8 cellular contexts compared by ENCODE assay signal in genomic region chrX:16786139-16786790, GRCh38. TPM values are rescaled to one million over a fixed set of nuclear protein-coding genes. Genes with fewer than 3 reads are reported as not detected.
DNase-seq lines count a peak whose midpoint lies in the region; ATAC-seq and TF ChIP-seq lines count a peak whose summit lies in the region.

TSS of gene TXLNG (plus strand) at chrX:16786466. CDS start at chrX:16786488, 22 bp downstream.

- H3K27ac ChIP-seq in SK-N-SH (ENCODE audit: low read depth in 2 of 2, low read length in 1 of 2) (peak within 1 kb of the TSS; percentile 69 to 81; a peak in 3 of 4 replicates), gastroesophageal sphincter (peak within 1 kb of the TSS; percentile 92 to 96 (median 95)), neutrophil (peak within 1 kb of the TSS; percentile 79), substantia nigra (ENCODE audit: low read depth, low read length, poor library complexity, severe bottlenecking) (peak within 1 kb of the TSS; percentile 72)

- H3K9ac ChIP-seq in SK-N-SH = peak within 1 kb of the TSS; percentile 74

- POLR2A ChIA-PET in SK-N-SH (lab: Yijun Ruan, JAX) = interaction anchor here (1.4 kb wide), 1 partner anchor 67 kb away, joined by 4 read pairs; the partner anchor contains the start of gene SYAP1

- TF ChIP-seq POLR2A in gastroesophageal sphincter (IDR thresholded peaks at IDR 0.05) = peak; percentile 87 to 91

- TF ChIP-seq EP300 in SK-N-SH (IDR thresholded peaks at IDR 0.05; ENCODE audit: borderline replicate concordance in 1 of 2, low read depth in 1 of 2, low read length in 1 of 2) (no peak), gastroesophageal sphincter (IDR thresholded peaks at IDR 0.05) (no peak)

- no peaks in the 10 kb centered on the region for H3K9me2 ChIP-seq in SK-N-SH

- peaks cover 47% of the 10 kb centered on the region for H3K79me2 ChIP-seq in SK-N-SH (ENCODE audit: insufficient read depth)

- TF ChIP-seq CTCF in SK-N-SH (IDR thresholded peaks at IDR 0.05) (no peak), gastroesophageal sphincter (IDR thresholded peaks at IDR 0.05) (no peak), neutrophil (IDR thresholded peaks at IDR 0.05) (no peak)

- peaks cover 7 to 10% of the 10 kb centered on the region in 2 experiments for H3K36me3 ChIP-seq in SK-N-SH (replicated peaks in 1 of 2; ENCODE audit: control insufficient read depth in 1 of 2, insufficient read depth in 2 of 2, low read length in 1 of 2)
- no peaks in the 10 kb centered on the region for H3K36me3 ChIP-seq in gastroesophageal sphincter
- H3K36me3 ChIP-seq in neutrophil = no peaks in the 10 kb centered on the region

- under 1% methylated on average over 41 of the region's 59 CpGs for WGBS in SK-N-SH (ENCODE audit: low lambda C conversion rate)
- no CpG with 5 or more reads among the region's 59 CpGs for WGBS in gastroesophageal sphincter (ENCODE audit: low coverage in 1 of 2), 2 donors

- no peak for TF ChIP-seq RAD21 in SK-N-SH (IDR thresholded peaks at IDR 0.05; ENCODE audit: low read length)

- H3K27me3 ChIP-seq in SK-N-SH (ENCODE audit: insufficient read depth) = no peaks in the 10 kb centered on the region
- no peaks in the 10 kb centered on the region for H3K27me3 ChIP-seq in gastroesophageal sphincter
- no peaks in the 10 kb centered on the region for H3K27me3 ChIP-seq in neutrophil

- CTCF ChIA-PET in SK-N-SH (lab: Yijun Ruan, JAX) = interaction anchor here (1.4 kb wide), 1 partner anchor 106 kb away, joined by 5 read pairs; no protein-coding TSS in a partner anchor

- DNase-seq in GM04504 (ENCODE audit: low read depth) = peak; percentile 99
- DNase-seq in NCI-H1048 (lab: John Stamatoyannopoulos, UW) = peak; percentile 99
- peak; percentile 98 for DNase-seq in SK-N-SH
- peak; percentile 92 for DNase-seq in activated naive CD4-positive, alpha-beta T cell treated with anti-CD3 and anti-CD28 coated beads, Interleukin-2, amount 50 U/mL, for 16 hours
- DNase-seq in substantia nigra (lab: John Stamatoyannopoulos, UW) = peak; percentile 53 to 100 (median 96)

- H3F3A ChIP-seq in SK-N-SH (replicated peaks; ENCODE audit: insufficient read depth) = no peaks in the 10 kb centered on the region

- H3K4me1 ChIP-seq in SK-N-SH (ENCODE audit: control insufficient read depth in 1 of 2, insufficient read depth in 2 of 2, low read depth in 1 of 2, low read length in 1 of 2) (peaks cover 3 to 6% of the 10 kb centered on the region in 2 experiments; a peak in 2 of 4 replicates), gastroesophageal sphincter (peaks cover 0 to 19% (median 3%) of the 10 kb centered on the region in 3 donors), neutrophil (ENCODE audit: control insufficient read depth in 1 of 2, insufficient read depth in 1 of 2, low read depth in 1 of 2, low read length in 1 of 2) (peaks cover 5 to 28% of the 10 kb centered on the region in 2 experiments)

- H3K9me3 ChIP-seq in SK-N-SH (no peaks in the 10 kb centered on the region), gastroesophageal sphincter (no peaks in the 10 kb centered on the region), neutrophil (no peaks in the 10 kb centered on the region)

- ATAC-seq in HG02571 (IDR thresholded peaks at IDR 0.05; ENCODE audit: unreplicated experiment) (peak; percentile 99), gastroesophageal sphincter (peak; percentile 100)

- H3K4me3 ChIP-seq in SK-N-SH (ENCODE audit: low read depth in 2 of 2, low read length in 1 of 2) (peak within 1 kb of the TSS; percentile 78 to 80), gastroesophageal sphincter (peak within 1 kb of the TSS; percentile 77 to 90), neutrophil (ENCODE audit: low read depth in 1 of 2, low read length in 1 of 2) (peak within 1 kb of the TSS; percentile 69 to 83)

- peak within 1 kb of the TSS; percentile 87 for H3K4me2 ChIP-seq in SK-N-SH

- H2AFZ ChIP-seq in SK-N-SH (ENCODE audit: low read depth) = peak within 1 kb of the TSS; percentile 97

- no peaks in the 10 kb centered on the region for H4K20me1 ChIP-seq in SK-N-SH (ENCODE audit: insufficient read depth)

TF ChIP-seq in SK-N-SH, 30 proteins besides CTCF, POLR2A, EP300 and RAD21 (continues in another document):
- TF ChIP-seq TEAD4 (IDR thresholded peaks at IDR 0.05; ENCODE audit: borderline replicate concordance, insufficient read depth) = no peak
- peak; percentile 78 for TF ChIP-seq CHD2 (IDR thresholded peaks at IDR 0.05; ENCODE audit: low read length, partially characterized antibody)
- TF ChIP-seq RXRA (IDR thresholded peaks at IDR 0.05; ENCODE audit: borderline replicate concordance, low read depth) = no peak
- peak; percentile 87; the same call in 1 of the 2 replicates for TF ChIP-seq ZBTB33 (IDR thresholded peaks at IDR 0.05; ENCODE audit: borderline replicate concordance, low read depth)
- peak; percentile 57; the same call in 1 of the 2 replicates for TF ChIP-seq NRF1 (IDR thresholded peaks at IDR 0.05; ENCODE audit: low read depth, low read length)
- peak; percentile 68 for TF ChIP-seq MAX (IDR thresholded peaks at IDR 0.05; ENCODE audit: low read depth)
- no peak for TF ChIP-seq FOXM1 (IDR thresholded peaks at IDR 0.05; ENCODE audit: low read depth)
- TF ChIP-seq YY1 (IDR thresholded peaks at IDR 0.05; ENCODE audit: low read depth) = peak; percentile 67
- no peak for TF ChIP-seq FOSL2 (IDR thresholded peaks at IDR 0.05; ENCODE audit: borderline replicate concordance, low read depth)
- peak; percentile 48; the same call in 1 of the 2 replicates for TF ChIP-seq REST (IDR thresholded peaks at IDR 0.05; ENCODE audit: low read depth, low read length)
- TF ChIP-seq MXI1 (IDR thresholded peaks at IDR 0.05; ENCODE audit: low read depth, low read length) = peak; percentile 65
- TF ChIP-seq ELF1 (IDR thresholded peaks at IDR 0.05) = peak; percentile 38; the same call in 1 of the 2 replicates
- no peak for TF ChIP-seq EZH2phosphoT487 (IDR thresholded peaks at IDR 0.05; ENCODE audit: borderline replicate concordance, low read depth)
- TF ChIP-seq TAF1 (IDR thresholded peaks at IDR 0.05; ENCODE audit: borderline replicate concordance, low read depth, low read length) = peak; percentile 85
- TF ChIP-seq USF2 (IDR thresholded peaks at IDR 0.05; ENCODE audit: borderline replicate concordance, low read depth, low read length) = no peak; the same call in 1 of the 2 replicates
- no peak for TF ChIP-seq NFIC (IDR thresholded peaks at IDR 0.05; ENCODE audit: borderline replicate concordance)
- peak; percentile 66 for TF ChIP-seq GABPA (IDR thresholded peaks at IDR 0.05; ENCODE audit: low read depth)
- TF ChIP-seq POLR2AphosphoS5 (IDR thresholded peaks at IDR 0.05; ENCODE audit: low read depth, low read length) = peak; percentile 88

RNA-seq across cellular contexts. Expression of gene TXLNG, which starts in this region (rescaled TPM):
- polyA plus RNA-seq in SK-N-SH (2012; rRNA removed) = 12.1 and 16.6 TPM in 2 replicates
- polyA plus RNA-seq in SK-N-SH (2012; cell fraction: cytosol; rRNA removed) = 15.5 and 17.7 TPM in 2 replicates
- polyA plus RNA-seq in SK-N-SH (2012; cell fraction: nucleus; rRNA removed) = 14.6 and 28.0 TPM in 2 replicates
- 10 to 100 TPM in 3 of 4 donors, 1 to 10 TPM in 1; 9.0 to 16.8 (median 14.3) TPM for total RNA-seq in gastroesophageal sphincter

Comparison
In these comparisons a context has a peak if more than half of its experiments do, and no peak if none do; other contexts are left out.
1. Peak in every context shown above with its lines: DNase-seq, ATAC-seq, H3K4me3 ChIP-seq and H3K27ac ChIP-seq.